ENCODE assay signal across 18 cellular contexts in genomic region chr11:2122222-2122906, GRCh38. TPM values are rescaled to one million over a fixed set of nuclear protein-coding genes. Genes with fewer than 3 reads are reported as not detected.
DNase-seq lines count a peak whose midpoint lies in the region; ATAC-seq and TF ChIP-seq lines count a peak whose summit lies in the region.
"Had no signal": no experiment of that assay in that cellular context is flagged by ENCODE, and none has a peak within 500 bp of the region (broad histone marks: within the 10 kb centered on the region; RNA-seq: fewer than 3 reads in every experiment).

No MANE protein-coding gene starts in this region.

- H4K20me1 ChIP-seq in MM.1S (ENCODE audit: insufficient read depth, low read length) (no peaks in the 10 kb centered on the region), osteoblast (ENCODE audit: insufficient read depth, low read length) (no peaks in the 10 kb centered on the region)

- H3K27me3 ChIP-seq in MM.1S (replicated peaks; ENCODE audit: insufficient read depth, low read length) (peaks cover 49% of the 10 kb centered on the region), osteoblast (ENCODE audit: insufficient read depth, low read length) (peaks cover 9% of the 10 kb centered on the region)
- H3K27me3 ChIP-seq: ovary, SJCRH30 had no signal

- no peaks in the 10 kb centered on the region for H3F3A ChIP-seq in MM.1S (ENCODE audit: insufficient read depth, low read length)

- H3K4me2 ChIP-seq in MM.1S (ENCODE audit: low read depth, low read length) = peak overlapping the region; percentile 64
- peak overlapping the region; percentile 60 for H3K4me2 ChIP-seq in osteoblast (ENCODE audit: insufficient read depth, low read length)

- no peaks in the 10 kb centered on the region for H3K36me3 ChIP-seq in MM.1S (replicated peaks; ENCODE audit: insufficient read depth, low read length)
- no peaks in the 10 kb centered on the region for H3K36me3 ChIP-seq in osteoblast (ENCODE audit: insufficient read depth, low read length)
- H3K36me3 ChIP-seq: heart right ventricle, ovary, SJCRH30 had no signal

- H3K79me2 ChIP-seq in MM.1S (ENCODE audit: low read length) (no peaks in the 10 kb centered on the region), osteoblast (ENCODE audit: insufficient read depth, low read length) (no peaks in the 10 kb centered on the region)

- 0 out of 2 replicates have a peak, but pooled peaks cover 4% of the 10 kb centered on the region for H3K4me1 ChIP-seq in MM.1S (ENCODE audit: low read length)
- peaks cover 12% of the 10 kb centered on the region for H3K4me1 ChIP-seq in osteoblast (ENCODE audit: insufficient read depth, low read length)
- H3K4me1 ChIP-seq: heart right ventricle had no signal

- H2AFZ ChIP-seq in MM.1S (ENCODE audit: low read length) (peak overlapping the region; percentile 45; the same call in 1 of the 2 replicates), osteoblast (ENCODE audit: low read length) (peak overlapping the region; percentile 35)

- H3K27ac ChIP-seq in MM.1S (ENCODE audit: low read length) (no peak overlapping the region), osteoblast (ENCODE audit: low read depth, low read length) (no peak overlapping the region)
- H3K27ac ChIP-seq: C4-2B, heart right ventricle, ovary, SJCRH30 had no signal

- H3K9me3 ChIP-seq in MM.1S (replicated peaks; ENCODE audit: insufficient read depth, low read length) (no peaks in the 10 kb centered on the region), osteoblast (ENCODE audit: low read depth, low read length) (no peaks in the 10 kb centered on the region)
- H3K9me3 ChIP-seq: ovary had no signal

- no peak for ATAC-seq in HG02840 (IDR thresholded peaks at IDR 0.05; ENCODE audit: low FRiP score, unreplicated experiment)
- ATAC-seq in HG03460 (IDR thresholded peaks at IDR 0.05; ENCODE audit: unreplicated experiment) = no peak
- ATAC-seq in GM21717 (IDR thresholded peaks at IDR 0.05; ENCODE audit: unreplicated experiment) = no peak
- ATAC-seq: activated naive CD8-positive, alpha-beta T cell treated with anti-CD3 and anti-CD28 coated beads, Interleukin-2, amount 50 U/mL, for 24 hours; effector memory CD8-positive, alpha-beta T cell; heart right ventricle had no signal

- TF ChIP-seq CTCF in AG10803 (conservative IDR thresholded peaks at IDR 0.05; ENCODE audit: low read length) (no peak), MM.1S (IDR thresholded peaks at IDR 0.05; ENCODE audit: low read length) (no peak), osteoblast (IDR thresholded peaks at IDR 0.05; ENCODE audit: extremely low read depth, low read depth, low read length) (no peak)

- H3K9me2 ChIP-seq in MM.1S (replicated peaks; ENCODE audit: insufficient read depth, low read length) = no peaks in the 10 kb centered on the region

- DNase-seq in AG10803 (ENCODE audit: low read depth) = peak; percentile 63
- peak; percentile 60 for DNase-seq in MM.1S
- peak; percentile 44 for DNase-seq in epidermal melanocyte (ENCODE audit: insufficient read length, low spot score)
- DNase-seq in osteoblast (ENCODE audit: insufficient read length, low spot score, missing footprints) = peak; percentile 99
- no peak for DNase-seq in GM03348 (ENCODE audit: low spot score)
- DNase-seq: activated naive CD8-positive, alpha-beta T cell treated with anti-CD3 and anti-CD28 coated beads, Interleukin-2, amount 50 U/mL, for 24 hours; effector memory CD8-positive, alpha-beta T cell; GDM1; heart right ventricle; NCI-H1930; stimulated activated CD4-positive, alpha-beta T cell treated with anti-CD3 and anti-CD28 coated beads, Interleukin-2, amount 100 ng/mL, for 24 hours; stimulated activated naive CD4-positive, alpha-beta T cell had no signal

- H3K4me3 ChIP-seq in AG10803 (ENCODE audit: low read length) (no peak overlapping the region), MM.1S (ENCODE audit: low read length) (0 out of 2 replicates have a peak overlapping the region, but pooled peaks have one; percentile 13), osteoblast (ENCODE audit: insufficient read depth, low read length) (peak overlapping the region; percentile 39)
- H3K4me3 ChIP-seq: heart right ventricle, ovary, SJCRH30 had no signal

- no peak overlapping the region; the same call in 1 of the 2 replicates for H3K9ac ChIP-seq in MM.1S (ENCODE audit: low read length)

RNA-seq across cellular contexts. Expression of gene IGF2, which starts 16.8 kb away (rescaled TPM):
- total RNA-seq in osteoblast = 53.9 and 68.8 TPM in 2 replicates

RNA-seq across cellular contexts. Expression of gene INS, which starts 38.6 kb away (rescaled TPM):
- total RNA-seq in osteoblast = not detected in 2 replicates
- total RNA-seq: SJCRH30 had no signal

RNA-seq across cellular contexts. Expression of gene TH, which starts 49.3 kb away (rescaled TPM):
- total RNA-seq in osteoblast = under 0.01 TPM in 1 of 2 replicates, not detected in the other
- total RNA-seq: heart right ventricle, SJCRH30 had no signal
